Comparison of ENCODE assay signal across 10 cellular contexts in genomic region chr2:46988733-46989481, GRCh38. TPM values are rescaled to one million over a fixed set of nuclear protein-coding genes. Genes with fewer than 3 reads are reported as not detected.
A peak's percentile ranks its signal among the peaks of the same experiment; 100 is the strongest.
DNase-seq lines count a peak whose midpoint lies in the region; ATAC-seq and TF ChIP-seq lines count a peak whose summit lies in the region.
"Had no signal": no experiment of that assay in that cellular context is flagged by ENCODE, and none has a peak within 500 bp of the region (broad histone marks: within the 10 kb centered on the region; RNA-seq: fewer than 3 reads in every experiment).

No MANE protein-coding gene starts in this region.

- ATAC-seq in SK-N-SH treated with all-trans-retinoic acid at 6 μM for 48 hours: no peak
- no peak for ATAC-seq in effector memory CD8-positive, alpha-beta T cell (replicated peaks)
- ATAC-seq in upper lobe of right lung: no peak
- ATAC-seq in GM18505 (IDR thresholded peaks at IDR 0.05; ENCODE audit: unreplicated experiment): no peak
- no peak for ATAC-seq in GM18511 (IDR thresholded peaks at IDR 0.05; ENCODE audit: unreplicated experiment)

- H3K9ac ChIP-seq in SK-N-SH (no peak overlapping the region), muscle layer of colon (ENCODE audit: low read length) (peak overlapping the region; percentile 48)

- H3K4me3 ChIP-seq in SK-N-SH (ENCODE audit: low read depth in 2 of 2, low read length in 1 of 2) (no peak overlapping the region), muscle layer of colon (ENCODE audit: low read depth in 1 of 2, low read length in 2 of 2) (peak overlapping the region in 1 of 2 donors; percentile 38), upper lobe of right lung (no peak overlapping the region)
- H3K4me3 ChIP-seq: MG63 had no signal

- TF ChIP-seq POLR2A in GM18505 (IDR thresholded peaks at IDR 0.05; ENCODE audit: borderline replicate concordance, extremely low read depth, insufficient read depth, insufficient read length): no peak

- H3K79me2 ChIP-seq in SK-N-SH (ENCODE audit: insufficient read depth): peaks cover 38% of the 10 kb centered on the region

- CTCF ChIA-PET in SK-N-SH (lab: Yijun Ruan, JAX): interaction anchor here (0.9 to 1.7 kb wide), 7 partner anchors 53 to 400 kb away, joined by 3 to 11 read pairs (median 4); no protein-coding TSS in a partner anchor

- H3K36me3 Mint-ChIP-seq in effector memory CD8-positive, alpha-beta T cell (ENCODE audit: insufficient read depth): peaks cover 15% of the 10 kb centered on the region

- POLR2A ChIA-PET in SK-N-SH (lab: Yijun Ruan, JAX): interaction anchor here (0.7 to 3.5 kb wide), 10 partner anchors 8 to 283 kb away, joined by 3 to 16 read pairs (median 4); no protein-coding TSS in a partner anchor

- peaks cover 34 to 71% of the 10 kb centered on the region in 2 experiments for H3K4me1 ChIP-seq in SK-N-SH (ENCODE audit: control insufficient read depth in 1 of 2, insufficient read depth in 2 of 2, low read depth in 1 of 2, low read length in 1 of 2)
- peaks cover 60% of the 10 kb centered on the region for H3K4me1 ChIP-seq in muscle layer of colon (ENCODE audit: insufficient read depth, low read length)
- H3K4me1 ChIP-seq in upper lobe of right lung: peaks cover 46% of the 10 kb centered on the region

- DNase-seq in SK-N-SH (peak; percentile 74), upper lobe of right lung (no peak)
- no peak for DNase-seq in effector memory CD8-positive, alpha-beta T cell
- DNase-seq in central memory CD4-positive, alpha-beta T cell: no peak
- DNase-seq: MG63 had no signal

- H2AFZ ChIP-seq in SK-N-SH (ENCODE audit: low read depth): no peak overlapping the region

- intact Hi-C loops in upper lobe of right lung (cut with DNase I): no loop called here

- peak; percentile 39 for TF ChIP-seq RAD21 in SK-N-SH (IDR thresholded peaks at IDR 0.05; ENCODE audit: low read length)

- no peak for TF ChIP-seq EP300 in SK-N-SH (IDR thresholded peaks at IDR 0.05; ENCODE audit: borderline replicate concordance in 1 of 2, low read depth in 1 of 2, low read length in 1 of 2)

- no peaks in the 10 kb centered on the region for H3K27me3 ChIP-seq in SK-N-SH (ENCODE audit: insufficient read depth)
- no peaks in the 10 kb centered on the region for H3K27me3 ChIP-seq in muscle layer of colon (ENCODE audit: control insufficient read depth in 1 of 2, insufficient read depth in 2 of 2, low read length in 2 of 2)
- H3K27me3 ChIP-seq in upper lobe of right lung: no peaks in the 10 kb centered on the region
- H3K27me3 ChIP-seq: MG63 had no signal

- H3K4me3 Mint-ChIP-seq in effector memory CD8-positive, alpha-beta T cell: no peak overlapping the region
- H3K4me3 Mint-ChIP-seq: T-helper 1 cell treated with Interleukin-12 subunit alpha and Interleukin-12 subunit beta and Interleukin-4 antibody, amounts not matched to agents 30 μg/mL and 1 μg/mL, for 36 hours had no signal

- no peaks in the 10 kb centered on the region for H3K9me2 ChIP-seq in SK-N-SH

- H3K27me3 Mint-ChIP-seq in effector memory CD8-positive, alpha-beta T cell: no peaks in the 10 kb centered on the region

- no peaks in the 10 kb centered on the region for H4K20me1 ChIP-seq in SK-N-SH (ENCODE audit: insufficient read depth)

- no peak overlapping the region for H3K4me2 ChIP-seq in SK-N-SH

- H3K9me3 Mint-ChIP-seq in effector memory CD8-positive, alpha-beta T cell: no peaks in the 10 kb centered on the region
- H3K9me3 Mint-ChIP-seq: T-helper 1 cell treated with Interleukin-12 subunit alpha and Interleukin-12 subunit beta and Interleukin-4 antibody, amounts not matched to agents 30 μg/mL and 1 μg/mL, for 36 hours had no signal

- peaks cover 2 to 10% of the 10 kb centered on the region in 2 experiments for H3K36me3 ChIP-seq in SK-N-SH (replicated peaks in 1 of 2; ENCODE audit: control insufficient read depth in 1 of 2, insufficient read depth in 2 of 2, low read length in 1 of 2)
- H3K36me3 ChIP-seq in muscle layer of colon (ENCODE audit: insufficient read depth, low read length): peaks cover 11% of the 10 kb centered on the region
- H3K36me3 ChIP-seq in upper lobe of right lung: peaks cover 13% of the 10 kb centered on the region

- TF ChIP-seq CTCF in SK-N-SH (IDR thresholded peaks at IDR 0.05) (peak; percentile 26), upper lobe of right lung (IDR thresholded peaks at IDR 0.05) (no peak)

- H3K27ac ChIP-seq in SK-N-SH (ENCODE audit: low read depth in 2 of 2, low read length in 1 of 2) (peak overlapping the region in 1 of 2 experiments; percentile 93; a peak in 2 of 4 replicates), muscle layer of colon (ENCODE audit: low read depth, low read length) (peak overlapping the region; percentile 79), upper lobe of right lung (peak overlapping the region; percentile 42)

- H3F3A ChIP-seq in SK-N-SH (replicated peaks; ENCODE audit: insufficient read depth): peaks cover 11% of the 10 kb centered on the region

- H3K9me3 ChIP-seq in SK-N-SH (no peaks in the 10 kb centered on the region), muscle layer of colon (ENCODE audit: low read length) (no peaks in the 10 kb centered on the region), upper lobe of right lung (no peaks in the 10 kb centered on the region)
- H3K9me3 ChIP-seq: MG63 had no signal

- peaks cover 18 to 21% of the 10 kb centered on the region in 2 donors for H3K4me1 Mint-ChIP-seq in effector memory CD8-positive, alpha-beta T cell (ENCODE audit: low read depth in 2 of 2)

- 90% methylated on average over 9 of the region's 10 CpGs for WGBS in SK-N-SH (ENCODE audit: low lambda C conversion rate)

- peak overlapping the region; percentile 19 to 20 for H3K27ac Mint-ChIP-seq in effector memory CD8-positive, alpha-beta T cell
- H3K27ac Mint-ChIP-seq: T-helper 1 cell treated with Interleukin-12 subunit alpha and Interleukin-12 subunit beta and Interleukin-4 antibody, amounts not matched to agents 30 μg/mL and 1 μg/mL, for 36 hours had no signal

TF ChIP-seq in SK-N-SH, 30 proteins besides CTCF, POLR2A, EP300 and RAD21:
- TF ChIP-seq SMC3 (IDR thresholded peaks at IDR 0.05; ENCODE audit: low read depth, low read length): peak; percentile 33; the same call in 1 of the 2 replicates
- no peak for TF ChIP-seq TCF12 (IDR thresholded peaks at IDR 0.05)
- TF ChIP-seq NFIC (IDR thresholded peaks at IDR 0.05; ENCODE audit: borderline replicate concordance): no peak
- TF ChIP-seq GATA2 (CRISPR knock-in tag; IDR thresholded peaks at IDR 0.05): no peak
- TF ChIP-seq, protein P1, sequence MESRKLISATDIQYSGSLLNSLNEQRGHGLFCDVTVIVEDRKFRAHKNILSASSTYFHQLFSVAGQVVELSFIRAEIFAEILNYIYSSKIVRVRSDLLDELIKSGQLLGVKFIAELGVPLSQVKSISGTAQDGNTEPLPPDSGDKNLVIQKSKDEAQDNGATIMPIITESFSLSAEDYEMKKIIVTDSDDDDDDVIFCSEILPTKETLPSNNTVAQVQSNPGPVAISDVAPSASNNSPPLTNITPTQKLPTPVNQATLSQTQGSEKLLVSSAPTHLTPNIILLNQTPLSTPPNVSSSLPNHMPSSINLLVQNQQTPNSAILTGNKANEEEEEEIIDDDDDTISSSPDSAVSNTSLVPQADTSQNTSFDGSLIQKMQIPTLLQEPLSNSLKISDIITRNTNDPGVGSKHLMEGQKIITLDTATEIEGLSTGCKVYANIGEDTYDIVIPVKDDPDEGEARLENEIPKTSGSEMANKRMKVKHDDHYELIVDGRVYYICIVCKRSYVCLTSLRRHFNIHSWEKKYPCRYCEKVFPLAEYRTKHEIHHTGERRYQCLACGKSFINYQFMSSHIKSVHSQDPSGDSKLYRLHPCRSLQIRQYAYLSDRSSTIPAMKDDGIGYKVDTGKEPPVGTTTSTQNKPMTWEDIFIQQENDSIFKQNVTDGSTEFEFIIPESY (IDR thresholded peaks at IDR 0.05; ENCODE audit: borderline replicate concordance, low read depth): no peak

TF ChIP-seq in SK-N-SH treated with all-trans-retinoic acid at 6 μM for 48 hours, 23 proteins besides CTCF, POLR2A, EP300 and RAD21 (continues in another document):
- no peak for TF ChIP-seq ISL1 (CRISPR knock-in tag; IDR thresholded peaks at IDR 0.05)
- TF ChIP-seq CSRNP3 (CRISPR knock-in tag; IDR thresholded peaks at IDR 0.05): no peak
- TF ChIP-seq TOX (CRISPR knock-in tag; IDR thresholded peaks at IDR 0.05; ENCODE audit: borderline replicate concordance): no peak
- TF ChIP-seq TCF4 (CRISPR knock-in tag; IDR thresholded peaks at IDR 0.05; ENCODE audit: borderline replicate concordance): no peak
- no peak for TF ChIP-seq ESRRG (CRISPR knock-in tag; IDR thresholded peaks at IDR 0.05)
- no peak for TF ChIP-seq ZNF565 (CRISPR knock-in tag; conservative IDR thresholded peaks at IDR 0.05; ENCODE audit: low read depth)
- no peak for TF ChIP-seq CSDC2 (CRISPR knock-in tag; IDR thresholded peaks at IDR 0.05)
- no peak for TF ChIP-seq PATZ1 (CRISPR knock-in tag; IDR thresholded peaks at IDR 0.05; ENCODE audit: borderline replicate concordance)

RNA-seq across cellular contexts. Expression of gene TTC7A, which starts 47.9 kb away (rescaled TPM):
- 9.3 and 12.8 TPM in 2 replicates for polyA plus RNA-seq in SK-N-SH (2012; rRNA removed)
- 5.3 and 7.9 TPM in 2 replicates for polyA plus RNA-seq in SK-N-SH (2012; cell fraction: cytosol; rRNA removed)
- polyA plus RNA-seq in SK-N-SH (2012; cell fraction: nucleus; rRNA removed): 45.7 and 49.6 TPM in 2 replicates
- total RNA-seq in upper lobe of right lung: 45.5 TPM
